In genomic region chr22:26185190-26185589, GRCh38 we compare ENCODE assay signal across 9 cellular contexts. TPM values are rescaled to one million over a fixed set of nuclear protein-coding genes. Genes with fewer than 3 reads are reported as not detected.
"Had no signal": no experiment of that assay in that cellular context is flagged by ENCODE, and none has a peak within 500 bp of the region (broad histone marks: within the 10 kb centered on the region; RNA-seq: fewer than 3 reads in every experiment).

No MANE protein-coding gene starts in this region.

- H3K4me3 ChIP-seq: GM12878 had no signal

- FAIRE-seq: G401.6, GM12878, GM12891, GM12892, GM18507, GM19239 had no signal

- DNase-seq: GDM1, GF-D8 had no signal

- ATAC-seq: GM12878 had no signal

RNA-seq across cellular contexts. Expression of gene SEZ6L, which starts 15.9 kb away (rescaled TPM):
- total RNA-seq: G401, GM12878 had no signal
- polyA plus RNA-seq: GM12878 had no signal
